13 cellular contexts compared by ENCODE assay signal in the genomic region with DNA sequence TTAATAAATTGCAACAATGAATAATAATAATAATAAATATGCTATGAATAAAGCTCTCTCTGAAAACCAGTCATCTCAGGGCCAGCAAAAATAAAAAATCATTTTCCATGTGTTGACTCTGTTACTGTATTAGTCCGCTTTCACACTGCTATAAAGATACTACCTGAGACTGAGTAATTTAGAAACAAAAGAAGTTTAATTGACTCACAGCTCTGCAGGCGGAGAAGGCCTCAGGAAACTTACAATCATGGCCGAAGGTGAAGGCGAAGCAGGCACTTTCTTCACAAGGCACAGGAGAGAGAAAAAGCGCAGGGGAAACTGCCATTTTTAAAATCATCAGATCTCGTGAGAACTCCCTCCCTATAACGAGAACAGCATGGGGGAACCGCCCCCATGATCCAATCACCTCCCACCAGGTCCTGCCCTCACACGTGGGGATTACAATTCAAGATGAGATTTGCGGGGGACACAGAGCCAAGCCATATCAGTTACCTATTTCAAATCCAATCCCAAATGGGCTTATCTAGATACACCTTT.
A peak's percentile ranks its signal among the peaks of the same experiment; 100 is the strongest.
DNase-seq lines count a peak whose midpoint lies in the region; ATAC-seq and TF ChIP-seq lines count a peak whose summit lies in the region.
"Had no signal": no experiment of that assay in that cellular context is flagged by ENCODE, and none has a peak within 500 bp of the region (broad histone marks: within the 10 kb centered on the region; RNA-seq: fewer than 3 reads in every experiment).

No MANE protein-coding gene starts in this region.

- H3K4me3 ChIP-seq in suprapubic skin = no peak overlapping the region
- H3K4me3 ChIP-seq: gastroesophageal sphincter, left lung, spleen had no signal

- H3K4me1 ChIP-seq in suprapubic skin = no peaks in the 10 kb centered on the region
- H3K4me1 ChIP-seq: gastroesophageal sphincter, left lung, spleen had no signal

- ATAC-seq in GM18511 (IDR thresholded peaks at IDR 0.05; ENCODE audit: unreplicated experiment) (peak; percentile 16), GM21381 (IDR thresholded peaks at IDR 0.05; ENCODE audit: unreplicated experiment) (peak; percentile 29), HG02970 (IDR thresholded peaks at IDR 0.05; ENCODE audit: low FRiP score, unreplicated experiment) (peak; percentile 15)
- ATAC-seq: gastroesophageal sphincter, left lung had no signal

- no peak for TF ChIP-seq EP300 in suprapubic skin (IDR thresholded peaks at IDR 0.05)

- in situ Hi-C loops in SK-MEL-5 (cut with HindIII; ENCODE audit: low pct_unique_long_range_greater_than_20kb, low sequenced_read_pairs) = no loop called here

- H3K27ac ChIP-seq in suprapubic skin = no peak overlapping the region
- H3K27ac ChIP-seq: gastroesophageal sphincter, left lung, spleen had no signal

- no peaks in the 10 kb centered on the region for H3K27me3 ChIP-seq in suprapubic skin
- H3K27me3 ChIP-seq: left lung, spleen had no signal

- DNase-seq in SK-MEL-5 (ENCODE audit: low read depth, low spot score) = peak; percentile 4
- DNase-seq in activated gamma-delta T cell (lab: John Stamatoyannopoulos, UW) = no peak
- no peak for DNase-seq in superior temporal gyrus (ENCODE audit: extremely low spot score)
- no peak for DNase-seq in UCSD-AML1 (lab: John Stamatoyannopoulos, UW; ENCODE audit: unreplicated experiment)
- no peak for DNase-seq in suprapubic skin (ENCODE audit: low spot score in 2 of 2)
- DNase-seq: KBM-7, left lung, NCI-H2107, spleen had no signal

- H3K36me3 ChIP-seq in suprapubic skin = no peaks in the 10 kb centered on the region
- H3K36me3 ChIP-seq: gastroesophageal sphincter, left lung, spleen had no signal

- no peak for TF ChIP-seq CTCF in suprapubic skin (IDR thresholded peaks at IDR 0.05)

- 75% methylated on average over 10 of the region's 10 CpGs for WGBS in suprapubic skin

- no peaks in the 10 kb centered on the region for H3K9me3 ChIP-seq in suprapubic skin
- H3K9me3 ChIP-seq: gastroesophageal sphincter, left lung, spleen had no signal

- no peak for TF ChIP-seq POLR2A in suprapubic skin (IDR thresholded peaks at IDR 0.05)
